In genomic region chr4:73597183-73597582, GRCh38 we compare ENCODE assay signal across 11 cellular contexts. TPM values are rescaled to one million over a fixed set of nuclear protein-coding genes. Genes with fewer than 3 reads are reported as not detected.
"Had no signal": no experiment of that assay in that cellular context is flagged by ENCODE, and none has a peak within 500 bp of the region (broad histone marks: within the 10 kb centered on the region; RNA-seq: fewer than 3 reads in every experiment).

No MANE protein-coding gene starts in this region.

RNA-seq across cellular contexts. Expression of gene RASSF6, which starts 23.1 kb away (rescaled TPM):
- total RNA-seq: activated CD4-positive, alpha-beta memory T cell treated with anti-CD3 and anti-CD28 coated beads for 36 hours; activated CD4-positive, alpha-beta T cell treated with anti-CD3 and anti-CD28 coated beads, Interleukin-2, amount 10 ng/mL, durations not matched to agents 24 days and 14 days; activated CD8-positive, alpha-beta memory T cell treated with anti-CD3 and anti-CD28 coated beads for 36 hours; activated CD8-positive, alpha-beta memory T cell treated with anti-CD3 and anti-CD28 coated beads, Interleukin-2, amount 10 ng/mL, durations not matched to agents 7 days and 5 days; activated CD8-positive, alpha-beta T cell treated with anti-CD3 and anti-CD28 coated beads, Interleukin-2, amount 10 ng/mL, durations not matched to agents 7 days and 5 days; activated naive CD4-positive, alpha-beta T cell treated with anti-CD3 and anti-CD28 coated beads for 36 hours; activated naive CD8-positive, alpha-beta T cell treated with anti-CD3 and anti-CD28 coated beads for 36 hours; activated T-helper 1 cell treated with anti-CD3 and anti-CD28 coated beads, Interleukin-12 subunit alpha, Interleukin-12 subunit beta, Interleukin-2, Interleukin-4 antibody, amounts not matched to agents 30 ng/mL and 10 ng/mL and 1 ng/mL, durations not matched to agents 14 hours and 24 hours and 36 hours; activated T-helper 2 cell treated with anti-CD3 and anti-CD28 coated beads, Interferon-gamma antibody, Interleukin-2, Interleukin-4, amounts not matched to agents 10 μg/mL and 5 μg/mL and 100 μg/mL, durations not matched to agents 14 hours and 24 hours and 36 hours; aorta; chondrocyte had no signal
